In the genomic region with DNA sequence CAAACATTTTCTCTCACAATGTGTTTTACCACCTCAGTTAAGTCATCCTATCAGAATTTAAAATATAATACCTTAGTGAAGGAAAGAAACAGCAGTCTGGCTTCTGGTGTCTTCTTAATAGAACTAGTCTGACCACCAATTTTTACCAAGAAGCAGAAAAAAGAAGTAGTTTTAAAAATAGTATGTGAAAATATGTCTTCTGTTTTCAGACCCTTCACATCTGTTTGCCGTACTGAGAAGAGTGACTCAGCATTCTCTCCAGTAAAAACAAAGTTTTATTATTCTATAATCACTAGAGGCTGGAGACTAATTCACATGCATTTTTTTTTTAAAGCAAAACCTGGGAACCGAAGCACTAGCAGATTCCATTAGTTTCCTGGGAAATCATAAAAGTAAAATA, we compare ENCODE assay signal across 9 cellular contexts.
A peak's percentile ranks its signal among the peaks of the same experiment; 100 is the strongest.
DNase-seq lines count a peak whose midpoint lies in the region; ATAC-seq and TF ChIP-seq lines count a peak whose summit lies in the region.
"Had no signal": no experiment of that assay in that cellular context is flagged by ENCODE, and none has a peak within 500 bp of the region (broad histone marks: within the 10 kb centered on the region; RNA-seq: fewer than 3 reads in every experiment).

No MANE protein-coding gene starts in this region.

- intact Hi-C loops in testis (cut with DNase I; ENCODE audit: low total_unique reads) = no loop called here

- H3K79me2 ChIP-seq in Loucy (ENCODE audit: insufficient read depth, low read length) = no peaks in the 10 kb centered on the region

- no peak overlapping the region for H3K27ac ChIP-seq in testis
- no peak overlapping the region for H3K27ac ChIP-seq in coronary artery

- DNase-seq in GM12865 (ENCODE audit: low read depth) = peak; percentile 71
- peak; percentile 20 for DNase-seq in HCEC 1CT
- peak; percentile 33 to 74 for DNase-seq in foreskin fibroblast
- DNase-seq in G401 (ENCODE audit: low spot score) = no peak
- DNase-seq in testis = no peak
- DNase-seq in omental fat pad (ENCODE audit: low spot score) = no peak
- no peak for DNase-seq in coronary artery (ENCODE audit: low spot score)
- DNase-seq: activated B cell treated with CpG ODN at 0.5 μM for 24 hours had no signal

- H3K27me3 ChIP-seq in Loucy (ENCODE audit: insufficient read depth, low read length, poor library complexity, severe bottlenecking) (no peaks in the 10 kb centered on the region), testis (no peaks in the 10 kb centered on the region)

- no peaks in the 10 kb centered on the region for H3K9me2 ChIP-seq in Loucy (replicated peaks; ENCODE audit: low read depth, low read length)

- peak overlapping the region; percentile 52 for H3K4me3 ChIP-seq in GM12865 (ENCODE audit: low read depth, low read length)
- H3K4me3 ChIP-seq in Loucy (ENCODE audit: low read length, poor library complexity, severe bottlenecking) = peak overlapping the region; percentile 20
- H3K4me3 ChIP-seq in foreskin fibroblast (ENCODE audit: low read depth in 1 of 2, low read length in 2 of 2) = peak overlapping the region; percentile 17 to 38
- no peak overlapping the region for H3K4me3 ChIP-seq in testis
- no peak overlapping the region for H3K4me3 ChIP-seq in coronary artery

- TF ChIP-seq POLR2A in testis (IDR thresholded peaks at IDR 0.05) = no peak

- no peak for ATAC-seq in omental fat pad (ENCODE audit: low FRiP score)

- no peaks in the 10 kb centered on the region for H4K20me1 ChIP-seq in Loucy (ENCODE audit: insufficient read depth, low read length, poor library complexity, severe bottlenecking)

- H3F3A ChIP-seq in Loucy (ENCODE audit: low read depth) = no peaks in the 10 kb centered on the region

- in situ Hi-C loops in G401 (cut with HindIII; ENCODE audit: low sequenced_read_pairs) = no loop called here

- H3K4me2 ChIP-seq in Loucy (ENCODE audit: low read depth, low read length, poor library complexity, severe bottlenecking) = peak overlapping the region; percentile 48

- H3K4me1 ChIP-seq in Loucy (ENCODE audit: insufficient read depth, low read length, poor library complexity, severe bottlenecking) = peaks cover 58% of the 10 kb centered on the region
- no peaks in the 10 kb centered on the region for H3K4me1 ChIP-seq in testis

- H2AFZ ChIP-seq in Loucy (ENCODE audit: low read length) = peak overlapping the region; percentile 13; the same call in 1 of the 2 replicates

- H3K9me3 ChIP-seq in Loucy (ENCODE audit: insufficient read depth, low read depth, low read length) = no peaks in the 10 kb centered on the region
- no peaks in the 10 kb centered on the region for H3K9me3 ChIP-seq in testis

- H3K36me3 ChIP-seq in Loucy (ENCODE audit: insufficient read depth, low read length) (no peaks in the 10 kb centered on the region), testis (ENCODE audit: low read depth, missing control alignments) (no peaks in the 10 kb centered on the region)

- WGBS in testis, 2 donors = 24 to 26% methylated on average over 2 of the region's 2 CpGs

- peak overlapping the region; percentile 41 for H3K9ac ChIP-seq in Loucy (ENCODE audit: low read depth, low read length, poor library complexity, severe bottlenecking)

- TF ChIP-seq CTCF in GM12865 (IDR thresholded peaks at IDR 0.05; ENCODE audit: insufficient read depth, low read depth, low read length, missing control alignments) (no peak), Loucy (conservative IDR thresholded peaks at IDR 0.05; ENCODE audit: low read length) (no peak), foreskin fibroblast (IDR thresholded peaks at IDR 0.05; ENCODE audit: low read depth, low read length) (no peak), testis (IDR thresholded peaks at IDR 0.05) (no peak), omental fat pad (IDR thresholded peaks at IDR 0.05) (no peak), coronary artery (IDR thresholded peaks at IDR 0.05) (no peak)

Comparison
In these comparisons a context has a peak if more than half of its experiments do, and no peak if none do; other contexts are left out.
1. DNase-seq: peak in GM12865 (single experiment), HCEC 1CT (single experiment) and foreskin fibroblast (2 of 2); none in G401 (single experiment), testis (single experiment), omental fat pad (single experiment) and coronary artery (single experiment).
2. H3K4me3 ChIP-seq: peak in GM12865 (single experiment), Loucy (single experiment) and foreskin fibroblast (2 of 2); none in testis (0 of 2) and coronary artery (single experiment).